In genomic region chr4:2043396-2044118, GRCh38 we compare ENCODE assay signal across 18 cellular contexts. TPM values are rescaled to one million over a fixed set of nuclear protein-coding genes. Genes with fewer than 3 reads are reported as not detected.
DNase-seq lines count a peak whose midpoint lies in the region; ATAC-seq and TF ChIP-seq lines count a peak whose summit lies in the region.
"Had no signal": no experiment of that assay in that cellular context is flagged by ENCODE, and none has a peak within 500 bp of the region (broad histone marks: within the 10 kb centered on the region; RNA-seq: fewer than 3 reads in every experiment).

No MANE protein-coding gene starts in this region.

- H3K27me3 Mint-ChIP-seq in CD4-positive, alpha-beta memory T cell: peaks cover 9 to 15% of the 10 kb centered on the region in 2 donors
- peaks cover 40% of the 10 kb centered on the region for H3K27me3 Mint-ChIP-seq in endodermal cell (ENCODE audit: insufficient read depth)

- H4K91ac ChIP-seq in neuronal stem cell (ENCODE audit: low read depth, low read length, poor library complexity): no peak overlapping the region

- H3K4ac ChIP-seq in neuronal stem cell (ENCODE audit: low read length): no peak overlapping the region

- H3K36me3 ChIP-seq in CD4-positive, alpha-beta memory T cell (ENCODE audit: insufficient read depth, low read length): no peaks in the 10 kb centered on the region
- H3K36me3 ChIP-seq in endodermal cell (ENCODE audit: control insufficient read depth, insufficient read depth, low read length): no peaks in the 10 kb centered on the region
- H3K36me3 ChIP-seq in neuronal stem cell (replicated peaks in 1 of 2; ENCODE audit: control insufficient read depth in 2 of 2, insufficient read depth in 2 of 2, low read length in 2 of 2): peaks cover 0 to 17% of the 10 kb centered on the region in 2 donors
- H3K36me3 ChIP-seq: esophagus squamous epithelium, thoracic aorta had no signal

- H3K18ac ChIP-seq in neuronal stem cell (ENCODE audit: low read length): no peak overlapping the region

- no peak overlapping the region for H2BK120ac ChIP-seq in neuronal stem cell (ENCODE audit: low read depth, low read length)

- no peak overlapping the region for H3K27ac Mint-ChIP-seq in CD4-positive, alpha-beta memory T cell
- no peak overlapping the region for H3K27ac Mint-ChIP-seq in endodermal cell
- H3K27ac Mint-ChIP-seq: activated CD8-positive, alpha-beta T cell treated with anti-CD3 and anti-CD28 coated beads for 36 hours; stimulated activated memory B cell treated with anti-CD40 and anti-IgM and Interleukin-4, amounts not matched to agents 10 μg/mL and 1 μg/mL and 100 μg/mL, for 72 hours had no signal

- intact Hi-C loops in CD4-positive, alpha-beta memory T cell (cut with micrococcal nuclease): no loop called here

- no peak overlapping the region for H2BK15ac ChIP-seq in neuronal stem cell (ENCODE audit: low read length)

- H3K27ac ChIP-seq in CD4-positive, alpha-beta memory T cell (ENCODE audit: low read depth, low read length): no peak overlapping the region
- H3K27ac ChIP-seq in endodermal cell (ENCODE audit: low read depth, low read length) (no peak overlapping the region), neuronal stem cell (replicated peaks; ENCODE audit: low read length) (no peak overlapping the region)
- H3K27ac ChIP-seq: esophagus squamous epithelium, thoracic aorta had no signal

- no peaks in the 10 kb centered on the region for H3K9me3 ChIP-seq in CD4-positive, alpha-beta memory T cell (ENCODE audit: control insufficient read depth in 1 of 2, low read length in 2 of 2)
- H3K9me3 ChIP-seq in endodermal cell (ENCODE audit: control insufficient read depth, low read length) (no peaks in the 10 kb centered on the region), neuronal stem cell (replicated peaks in 1 of 2; ENCODE audit: control insufficient read depth in 2 of 2, insufficient read depth in 1 of 2, low read depth in 1 of 2, low read length in 2 of 2) (peaks cover 0 to 7% of the 10 kb centered on the region in 2 donors)
- H3K9me3 ChIP-seq: esophagus squamous epithelium, thoracic aorta had no signal

- H2AK5ac ChIP-seq in neuronal stem cell (ENCODE audit: low read depth, low read length): peak overlapping the region; percentile 56

- no peaks in the 10 kb centered on the region for H3K27me3 ChIP-seq in CD4-positive, alpha-beta memory T cell (ENCODE audit: insufficient read depth, low read length)
- peaks cover 38% of the 10 kb centered on the region for H3K27me3 ChIP-seq in endodermal cell (ENCODE audit: control insufficient read depth, insufficient read depth, low read length, poor library complexity, severe bottlenecking)
- peaks cover 12 to 30% (median 18%) of the 10 kb centered on the region in 3 experiments for H3K27me3 ChIP-seq in neuronal stem cell (ENCODE audit: control insufficient read depth in 3 of 3, insufficient read depth in 3 of 3, low read depth in 1 of 3, low read length in 3 of 3)

- no peaks in the 10 kb centered on the region for H3K36me3 Mint-ChIP-seq in CD4-positive, alpha-beta memory T cell
- peaks cover 4% of the 10 kb centered on the region for H3K36me3 Mint-ChIP-seq in endodermal cell (ENCODE audit: low read depth)

- no peak overlapping the region for H3K4me3 ChIP-seq in CD4-positive, alpha-beta memory T cell (ENCODE audit: low read length in 2 of 2)
- H3K4me3 ChIP-seq in endodermal cell (ENCODE audit: low read length) (no peak overlapping the region), neuronal stem cell (ENCODE audit: low read length in 2 of 2) (peak overlapping the region in 1 of 2 donors; percentile 61)

- DNase-seq in CD4-positive, alpha-beta memory T cell: no peak
- DNase-seq in GM19238 (ENCODE audit: insufficient read length, low spot score): peak; percentile 4
- DNase-seq in endodermal cell: no peak
- no peak for DNase-seq in neuronal stem cell (ENCODE audit: low spot score)
- no peak for DNase-seq in ureter (ENCODE audit: low spot score)
- no peak for DNase-seq in COLO829 (ENCODE audit: low spot score)
- DNase-seq in HPDE6-E6E7 (ENCODE audit: extremely low spot score): no peak
- DNase-seq: activated CD8-positive, alpha-beta T cell treated with anti-CD3 and anti-CD28 coated beads for 36 hours; DMS153; effector CD4-positive, alpha-beta T cell; esophagus squamous epithelium; left ventricle myocardium superior; NCI-H1694; NCI-H345 had no signal

- TF ChIP-seq CTCF in endodermal cell (conservative IDR thresholded peaks at IDR 0.05): no peak

- no peak overlapping the region for H3K23ac ChIP-seq in neuronal stem cell (ENCODE audit: low read depth, low read length, poor library complexity)

- H3K4me3 Mint-ChIP-seq in CD4-positive, alpha-beta memory T cell: peak overlapping the region in 6 of 8 donors; percentile 46 to 81 (median 59)
- peak overlapping the region; percentile 68 for H3K4me3 Mint-ChIP-seq in endodermal cell

- peaks cover 7% of the 10 kb centered on the region for H3K79me1 ChIP-seq in neuronal stem cell (ENCODE audit: low read depth, low read length)

- no peak overlapping the region for H2AFZ ChIP-seq in neuronal stem cell (ENCODE audit: low read length)

- H3K14ac ChIP-seq in neuronal stem cell (ENCODE audit: low read length): peak overlapping the region; percentile 47

- POLR2A ChIA-PET in CD4-positive, alpha-beta memory T cell (lab: Charles Lee; ENCODE audit: partially characterized antibody): interaction anchor here (1.6 kb wide), 1 partner anchor 34 kb away, joined by 7 read pairs; no protein-coding TSS in a partner anchor

- ATAC-seq in GM18520 (IDR thresholded peaks at IDR 0.05; ENCODE audit: unreplicated experiment): no peak
- ATAC-seq: activated CD8-positive, alpha-beta T cell treated with anti-CD3 and anti-CD28 coated beads for 36 hours; left ventricle myocardium superior; stimulated activated memory B cell treated with anti-CD40 and anti-IgM and Interleukin-4, amounts not matched to agents 10 μg/mL and 1 μg/mL and 100 μg/mL, for 72 hours had no signal

- H3K4me1 ChIP-seq in CD4-positive, alpha-beta memory T cell (ENCODE audit: insufficient read depth, low read length): peaks cover 12% of the 10 kb centered on the region
- H3K4me1 ChIP-seq in endodermal cell (ENCODE audit: control insufficient read depth, insufficient read depth, low read length) (no peaks in the 10 kb centered on the region), neuronal stem cell (ENCODE audit: control insufficient read depth in 2 of 2, insufficient read depth in 1 of 2, low read depth in 1 of 2, low read length in 2 of 2) (peaks cover 2 to 5% of the 10 kb centered on the region in 2 donors)

- no peak overlapping the region for H2BK5ac ChIP-seq in neuronal stem cell (ENCODE audit: low read length)

- no peak overlapping the region for H3K4me2 ChIP-seq in neuronal stem cell (ENCODE audit: insufficient read depth, low read length, poor library complexity, severe bottlenecking)

- H4K8ac ChIP-seq in neuronal stem cell (ENCODE audit: low read depth, low read length): no peak overlapping the region

- no peaks in the 10 kb centered on the region for H3K9me3 Mint-ChIP-seq in CD4-positive, alpha-beta memory T cell
- H3K9me3 Mint-ChIP-seq in endodermal cell: no peaks in the 10 kb centered on the region
- H3K9me3 Mint-ChIP-seq: activated CD8-positive, alpha-beta T cell treated with anti-CD3 and anti-CD28 coated beads for 36 hours; stimulated activated memory B cell treated with anti-CD40 and anti-IgM and Interleukin-4, amounts not matched to agents 10 μg/mL and 1 μg/mL and 100 μg/mL, for 72 hours had no signal

- no peak overlapping the region for H2BK12ac ChIP-seq in neuronal stem cell (ENCODE audit: low read length)

- CTCF ChIA-PET in CD4-positive, alpha-beta memory T cell (lab: Charles Lee; ENCODE audit: partially characterized antibody): no interaction called here

- peaks cover 0 to 7% (median 5%) of the 10 kb centered on the region in 4 donors for H3K4me1 Mint-ChIP-seq in CD4-positive, alpha-beta memory T cell
- no peaks in the 10 kb centered on the region for H3K4me1 Mint-ChIP-seq in endodermal cell

- WGBS in endodermal cell (ENCODE audit: insufficient coverage in 1 of 2, insufficient read length in 1 of 2), 2 experiments: 97 to 100% methylated on average over 4 to 18 of the region's 18 CpGs
- no CpG with 5 or more reads among the region's 18 CpGs for WGBS in neuronal stem cell (ENCODE audit: extremely low coverage in 2 of 2, insufficient read length in 2 of 2, insufficient replicate concordance in 1 of 2), 2 donors

- H3K9ac ChIP-seq in endodermal cell (ENCODE audit: extremely low read depth, low read length, poor library complexity, severe bottlenecking): no peak overlapping the region
- H3K9ac ChIP-seq in neuronal stem cell (ENCODE audit: low read depth, low read length, poor library complexity): peak overlapping the region; percentile 24

RNA-seq across cellular contexts. Expression of gene NAT8L, which starts 15.6 kb away (rescaled TPM):
- total RNA-seq in CD4-positive, alpha-beta memory T cell: not detected
- not detected for polyA plus RNA-seq in CD4-positive, alpha-beta memory T cell
- 1 to 10 TPM; 5.0 to 6.4 TPM for total RNA-seq in endodermal cell
- 13.4 TPM for polyA plus RNA-seq in endodermal cell (2013, experiment 1 of 2)
- polyA plus RNA-seq in endodermal cell (2013, experiment 2 of 2): 11.1 TPM
- polyA plus RNA-seq in neuronal stem cell (2013, experiment 1 of 2): 5.1 TPM
- 5.2 TPM for polyA plus RNA-seq in neuronal stem cell (2013, experiment 2 of 2)
- 0.16 TPM for total RNA-seq in ureter
- total RNA-seq: RPMI7951 had no signal

RNA-seq across cellular contexts. Expression of gene NELFA, which starts 34.8 kb away (rescaled TPM):
- 10 to 100 TPM; 47.0 to 48.3 TPM for total RNA-seq in CD4-positive, alpha-beta memory T cell
- 10 to 100 TPM; 12.1 to 37.5 TPM for polyA plus RNA-seq in CD4-positive, alpha-beta memory T cell
- total RNA-seq in endodermal cell (10 to 100 TPM; 54.8 to 60.1 TPM), ureter (50.7 TPM)
- 43.8 TPM for polyA plus RNA-seq in endodermal cell (2013, experiment 1 of 2)
- 43.0 TPM for polyA plus RNA-seq in endodermal cell (2013, experiment 2 of 2)
- 42.9 TPM for polyA plus RNA-seq in neuronal stem cell (2013, experiment 1 of 2)
- 44.3 TPM for polyA plus RNA-seq in neuronal stem cell (2013, experiment 2 of 2)
